ENCODE assay signal across 22 cellular contexts in the genomic region with DNA sequence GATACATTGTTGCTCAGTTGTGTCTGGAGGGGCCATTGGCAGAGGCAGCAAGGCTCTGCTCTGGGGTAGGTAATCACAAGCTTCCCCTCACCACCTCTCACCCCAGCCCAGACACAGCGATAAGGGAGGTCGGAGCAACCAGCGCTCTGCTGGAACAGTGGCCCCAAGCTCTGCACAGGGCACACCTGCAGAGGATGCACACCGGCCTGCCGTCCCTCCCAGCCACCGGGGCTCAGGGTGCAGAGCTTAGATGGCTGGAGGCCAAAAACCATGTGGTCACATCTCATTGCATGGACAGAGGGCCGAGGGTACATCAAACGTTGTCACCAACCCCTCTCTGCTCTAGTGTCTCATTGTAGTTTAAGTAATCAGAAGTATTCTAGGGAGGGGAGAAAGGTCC.
DNase-seq lines count a peak whose midpoint lies in the region; ATAC-seq, FAIRE-seq and TF ChIP-seq lines count a peak whose summit lies in the region.
"Had no signal": no experiment of that assay in that cellular context is flagged by ENCODE, and none has a peak within 500 bp of the region (broad histone marks: within the 10 kb centered on the region; RNA-seq: fewer than 3 reads in every experiment).

No MANE protein-coding gene starts in this region.

- H3K27ac Mint-ChIP-seq in astrocyte (ENCODE audit: unreplicated experiment): peak overlapping the region; percentile 88
- H3K27ac Mint-ChIP-seq: CD4-positive, alpha-beta memory T cell had no signal

- H3K9me3 ChIP-seq in astrocyte (ENCODE audit: insufficient read depth, low read depth, low read length) (no peaks in the 10 kb centered on the region), mesenchymal stem cell (ENCODE audit: control insufficient read depth, low read length) (no peaks in the 10 kb centered on the region), trophoblast cell (ENCODE audit: insufficient read depth, low read depth, low read length) (peaks cover 2% of the 10 kb centered on the region)
- H3K9me3 ChIP-seq: HAP-1 had no signal

- peaks cover 4% of the 10 kb centered on the region for H3K9me3 Mint-ChIP-seq in astrocyte (ENCODE audit: unreplicated experiment)
- H3K9me3 Mint-ChIP-seq: GM23338 had no signal

- H3K36me3 ChIP-seq in astrocyte (ENCODE audit: insufficient read depth, low read length) (no peaks in the 10 kb centered on the region), mesenchymal stem cell (ENCODE audit: control insufficient read depth in 1 of 2, insufficient read depth in 2 of 2, low read depth in 1 of 2, low read length in 2 of 2) (no peaks in the 10 kb centered on the region), trophoblast cell (ENCODE audit: control insufficient read depth in 1 of 2, insufficient read depth in 2 of 2, low read length in 2 of 2) (no peaks in the 10 kb centered on the region), mesendoderm (ENCODE audit: control insufficient read depth, insufficient read depth, low read length) (no peaks in the 10 kb centered on the region)
- H3K36me3 ChIP-seq: BLaER1 treated with 17β-estradiol and CSF1 and Interleukin-3, amounts not matched to agents 10 nM and 100 nM; HAP-1 had no signal

- H2AFZ ChIP-seq in astrocyte (ENCODE audit: low read depth, low read length) (no peak overlapping the region), mesenchymal stem cell (ENCODE audit: low read depth, low read length) (no peak overlapping the region), trophoblast cell (ENCODE audit: insufficient read depth, low read length, poor library complexity) (peak overlapping the region; percentile 15)
- H2AFZ ChIP-seq: GM23338 had no signal

- H3K4me1 Mint-ChIP-seq in astrocyte (ENCODE audit: low read depth, unreplicated experiment): peaks cover 47% of the 10 kb centered on the region
- H3K4me1 Mint-ChIP-seq: CD4-positive, alpha-beta memory T cell had no signal

- H2AK5ac ChIP-seq in mesenchymal stem cell (ENCODE audit: low read length, severe bottlenecking) (peak overlapping the region; percentile 36), trophoblast cell (ENCODE audit: low read length) (peak overlapping the region; percentile 100), mesendoderm (ENCODE audit: low read length) (no peak overlapping the region)

- H2BK15ac ChIP-seq in mesenchymal stem cell (ENCODE audit: low read depth, poor library complexity, severe bottlenecking): no peak overlapping the region
- H2BK15ac ChIP-seq in mesendoderm (replicated peaks; ENCODE audit: low read depth): no peak overlapping the region

- H4K8ac ChIP-seq in mesenchymal stem cell (ENCODE audit: low read length) (no peak overlapping the region), trophoblast cell (ENCODE audit: low read depth, low read length) (peak overlapping the region; percentile 91), mesendoderm (ENCODE audit: low read depth, low read length) (no peak overlapping the region)

- intact Hi-C loops in cardiac septum (cut with DNase I): no loop called here
- intact Hi-C loops in Right ventricle myocardium superior (cut with DNase I): no loop called here

- H3K14ac ChIP-seq in mesenchymal stem cell (ENCODE audit: low read length in 2 of 2) (no peak overlapping the region), trophoblast cell (ENCODE audit: low read length) (peak overlapping the region; percentile 95)

- no peak overlapping the region for H4K5ac ChIP-seq in mesendoderm (ENCODE audit: low read length)

- H3K36me3 Mint-ChIP-seq in astrocyte (ENCODE audit: low read depth, unreplicated experiment): peaks cover 2% of the 10 kb centered on the region
- H3K36me3 Mint-ChIP-seq: IgD-negative memory B cell had no signal

- H3K4ac ChIP-seq in mesenchymal stem cell (ENCODE audit: low read depth in 1 of 2, low read length in 2 of 2) (no peak overlapping the region), trophoblast cell (ENCODE audit: low read depth, low read length) (peak overlapping the region; percentile 96), mesendoderm (ENCODE audit: low read depth, low read length) (no peak overlapping the region)

- H4K20me1 ChIP-seq in astrocyte (ENCODE audit: insufficient read depth, low read length): no peaks in the 10 kb centered on the region
- H4K20me1 ChIP-seq: BLaER1 treated with 17β-estradiol and CSF1 and Interleukin-3, amounts not matched to agents 10 nM and 100 nM had no signal

- H2BK12ac ChIP-seq in mesenchymal stem cell (ENCODE audit: low read length in 2 of 2): no peak overlapping the region
- H2BK12ac ChIP-seq in trophoblast cell (ENCODE audit: low read length): peak overlapping the region; percentile 99

- H3K23ac ChIP-seq in mesenchymal stem cell (ENCODE audit: low read length in 2 of 2) (no peak overlapping the region), trophoblast cell (ENCODE audit: low read length) (no peak overlapping the region), mesendoderm (ENCODE audit: low read length) (no peak overlapping the region)

- TF ChIP-seq CTCF in astrocyte (IDR thresholded peaks at IDR 0.05; ENCODE audit: insufficient read depth, low read depth, low read length): no peak

- H3K27me3 ChIP-seq in astrocyte (ENCODE audit: insufficient read depth, low read length) (no peaks in the 10 kb centered on the region), mesenchymal stem cell (ENCODE audit: control insufficient read depth in 1 of 2, insufficient read depth in 1 of 2, low read length in 2 of 2) (peaks cover 10 to 34% of the 10 kb centered on the region in 2 experiments), trophoblast cell (ENCODE audit: insufficient read depth, low read length) (no peaks in the 10 kb centered on the region), mesendoderm (ENCODE audit: insufficient read depth, low read length, poor library complexity) (no peaks in the 10 kb centered on the region)
- H3K27me3 ChIP-seq: BLaER1 treated with 17β-estradiol and CSF1 and Interleukin-3, amounts not matched to agents 10 nM and 100 nM had no signal

- H3K9ac ChIP-seq in astrocyte (ENCODE audit: low read length) (no peak overlapping the region), mesenchymal stem cell (ENCODE audit: low read length) (no peak overlapping the region), trophoblast cell (ENCODE audit: low read length) (no peak overlapping the region), mesendoderm (ENCODE audit: low read length) (no peak overlapping the region)
- H3K9ac ChIP-seq: BLaER1 treated with 17β-estradiol and CSF1 and Interleukin-3, amounts not matched to agents 10 nM and 100 nM had no signal

- H2BK120ac ChIP-seq in mesenchymal stem cell (ENCODE audit: low read depth, low read length) (no peak overlapping the region), trophoblast cell (ENCODE audit: insufficient read depth, low read length, poor library complexity) (peak overlapping the region; percentile 99), mesendoderm (ENCODE audit: low read depth, low read length) (no peak overlapping the region)

- FAIRE-seq in astrocyte (lab: Jason Lieb, UNC): no peak
- FAIRE-seq: D721Med, G401.6, GM12892 had no signal

- no peak overlapping the region for H2BK5ac ChIP-seq in mesenchymal stem cell (ENCODE audit: low read depth, low read length, poor library complexity, severe bottlenecking)
- H2BK5ac ChIP-seq in trophoblast cell (ENCODE audit: low read depth, low read length, poor library complexity): peak overlapping the region; percentile 99
- H2BK5ac ChIP-seq in mesendoderm (ENCODE audit: low read length): no peak overlapping the region

- H3K79me1 ChIP-seq in mesenchymal stem cell (replicated peaks; ENCODE audit: low read length, poor library complexity, severe bottlenecking) (no peaks in the 10 kb centered on the region), trophoblast cell (ENCODE audit: low read length) (peaks cover 43% of the 10 kb centered on the region), mesendoderm (ENCODE audit: low read length) (no peaks in the 10 kb centered on the region)

- ATAC-seq in Right ventricle myocardium superior (ENCODE audit: poor library complexity) (no peak), HG03175 (IDR thresholded peaks at IDR 0.05; ENCODE audit: unreplicated experiment) (no peak)

- H4K91ac ChIP-seq in mesenchymal stem cell (ENCODE audit: low read length): no peak overlapping the region
- peak overlapping the region; percentile 98 for H4K91ac ChIP-seq in trophoblast cell (ENCODE audit: low read depth, low read length)

- H3K79me2 ChIP-seq in astrocyte (ENCODE audit: insufficient read depth, low read length): no peaks in the 10 kb centered on the region
- H3K79me2 ChIP-seq in trophoblast cell (ENCODE audit: control insufficient read depth, insufficient read depth, low read length, poor library complexity): peaks cover 12% of the 10 kb centered on the region
- no peaks in the 10 kb centered on the region for H3K79me2 ChIP-seq in mesendoderm (ENCODE audit: control insufficient read depth, insufficient read depth, low read length)

- H3K27ac ChIP-seq in astrocyte (ENCODE audit: low read depth, low read length) (no peak overlapping the region), mesenchymal stem cell (ENCODE audit: low read length, poor library complexity, severe bottlenecking) (no peak overlapping the region), trophoblast cell (ENCODE audit: low read depth, low read length) (no peak overlapping the region), mesendoderm (ENCODE audit: low read depth, low read length) (no peak overlapping the region)
- H3K27ac ChIP-seq: BLaER1 treated with 17β-estradiol and CSF1 and Interleukin-3, amounts not matched to agents 10 nM and 100 nM; HL-60 had no signal

- peak overlapping the region; percentile 86 for H4K12ac ChIP-seq in trophoblast cell (ENCODE audit: low read depth, low read length)

- H3K18ac ChIP-seq in mesenchymal stem cell (ENCODE audit: low read depth in 1 of 2, low read length in 2 of 2) (peak overlapping the region in 1 of 2 experiments; percentile 11), trophoblast cell (ENCODE audit: low read length) (peak overlapping the region; percentile 96), mesendoderm (ENCODE audit: low read length) (no peak overlapping the region)

- H3K4me3 ChIP-seq in astrocyte (ENCODE audit: insufficient read depth, low read depth, low read length): no peak overlapping the region
- no peak overlapping the region for H3K4me3 ChIP-seq in mesenchymal stem cell (ENCODE audit: insufficient read depth in 1 of 2, low read depth in 1 of 2, low read length in 2 of 2)
- no peak overlapping the region for H3K4me3 ChIP-seq in trophoblast cell (ENCODE audit: low read depth, low read length)
- H3K4me3 ChIP-seq in mesendoderm (ENCODE audit: low read length): no peak overlapping the region
- H3K4me3 ChIP-seq: BLaER1 treated with 17β-estradiol and CSF1 and Interleukin-3, amounts not matched to agents 10 nM and 100 nM; GM23338; HAP-1 had no signal

- peaks cover 2% of the 10 kb centered on the region for H3K27me3 Mint-ChIP-seq in astrocyte (ENCODE audit: low read depth, unreplicated experiment)
- H3K27me3 Mint-ChIP-seq: CD4-positive, alpha-beta memory T cell had no signal

- H3K56ac ChIP-seq in mesendoderm (ENCODE audit: low read length): no peak overlapping the region

- DNase-seq in cardiac septum (ENCODE audit: low spot score) (peak; percentile 56), Right ventricle myocardium superior (no peak), astrocyte (ENCODE audit: low read depth) (no peak), mesenchymal stem cell (no peak), trophoblast cell (no peak), mesendoderm (no peak)
- no peak for DNase-seq in stimulated activated CD4-positive, alpha-beta T cell treated with anti-CD3 and anti-CD28 coated beads, Interleukin-2, amount 100 ng/mL, for 24 hours
- DNase-seq: 8988T; ACHN; CD4-positive, alpha-beta memory T cell; DMS153; DMS79 treated with DMSO at 0.1 percent for 48 hours; EL had no signal

- H3K4me2 ChIP-seq in astrocyte (ENCODE audit: low read length) (no peak overlapping the region), mesenchymal stem cell (ENCODE audit: low read length, poor library complexity, severe bottlenecking) (no peak overlapping the region), trophoblast cell (ENCODE audit: low read length) (no peak overlapping the region), mesendoderm (ENCODE audit: low read length) (no peak overlapping the region)
- H3K4me2 ChIP-seq: BLaER1 treated with 17β-estradiol and CSF1 and Interleukin-3, amounts not matched to agents 10 nM and 100 nM; GM23338 had no signal

- WGBS in mesenchymal stem cell: 90% methylated on average over 6 of the region's 8 CpGs
- no CpG with 5 or more reads among the region's 8 CpGs for WGBS in trophoblast cell (ENCODE audit: extremely low coverage, insufficient coverage, insufficient read length)
- WGBS in mesendoderm (ENCODE audit: extremely low coverage, insufficient coverage, low lambda C conversion rate): no CpG with 5 or more reads among the region's 8 CpGs

- no peak overlapping the region for H3K4me3 Mint-ChIP-seq in astrocyte (ENCODE audit: unreplicated experiment)
- H3K4me3 Mint-ChIP-seq: CD4-positive, alpha-beta memory T cell; GM23338 had no signal

- H3K4me1 ChIP-seq in astrocyte (ENCODE audit: insufficient read depth, low read length): peaks cover 18% of the 10 kb centered on the region
- peaks cover 21% of the 10 kb centered on the region for H3K4me1 ChIP-seq in mesenchymal stem cell (ENCODE audit: control insufficient read depth, insufficient read depth, low read depth, low read length)
- peaks cover 29 to 33% of the 10 kb centered on the region in 2 experiments for H3K4me1 ChIP-seq in trophoblast cell (ENCODE audit: control insufficient read depth in 1 of 2, insufficient read depth in 2 of 2, low read length in 2 of 2)
- H3K4me1 ChIP-seq in mesendoderm (ENCODE audit: control insufficient read depth, low read depth, low read length): peaks cover 2% of the 10 kb centered on the region
- H3K4me1 ChIP-seq: HAP-1 had no signal
